ENCODE assay signal across 1 cellular context in genomic region chr3:69385723-69386483, GRCh38.
TF ChIP-seq lines count a peak whose summit lies in the region.

Gene FRMD4B, minus strand, starts transcription at chr3:69386088. Its CDS starts 99 bp downstream, at chr3:69385989.

TF ChIP-seq in HepG2, 621 proteins besides CTCF, POLR2A, EP300 and RAD21 (continued from another document and continues in another):
- no peak for TF ChIP-seq LBX2 (CRISPR knock-in tag; IDR thresholded peaks at IDR 0.05; ENCODE audit: borderline replicate concordance)
- TF ChIP-seq GABPB1 (CRISPR knock-in tag; IDR thresholded peaks at IDR 0.05), result peak; percentile 42; the same call in 1 of the 2 replicates
- no peak for TF ChIP-seq ZNF446 (CRISPR knock-in tag; IDR thresholded peaks at IDR 0.05)
- TF ChIP-seq ZSCAN29 (CRISPR knock-in tag; conservative IDR thresholded peaks at IDR 0.05), result no peak
- no peak for TF ChIP-seq PLRG1 (conservative IDR thresholded peaks at IDR 0.05)
- no peak for TF ChIP-seq ATRX (CRISPR knock-in tag; IDR thresholded peaks at IDR 0.05; ENCODE audit: borderline replicate concordance)
- no peak for TF ChIP-seq NFATC3 (CRISPR knock-in tag; IDR thresholded peaks at IDR 0.05)
- no peak for TF ChIP-seq ZNF782 (CRISPR knock-in tag; IDR thresholded peaks at IDR 0.05; ENCODE audit: borderline replicate concordance)
- TF ChIP-seq MTF2 (CRISPR knock-in tag; IDR thresholded peaks at IDR 0.05; ENCODE audit: borderline replicate concordance), result 0 out of 2 replicates have a peak, but pooled peaks have one; percentile 40
- no peak for TF ChIP-seq ZNF607 (CRISPR knock-in tag; IDR thresholded peaks at IDR 0.05; ENCODE audit: borderline replicate concordance)
- no peak for TF ChIP-seq PCBP2 (optimal IDR thresholded peaks at IDR 0.05; ENCODE audit: low read depth, low read length, poor library complexity, severe bottlenecking)
- no peak for TF ChIP-seq SOX6 (IDR thresholded peaks at IDR 0.05)
- no peak for TF ChIP-seq SOX6 (CRISPR knock-in tag; IDR thresholded peaks at IDR 0.05)
- TF ChIP-seq, protein P1, sequence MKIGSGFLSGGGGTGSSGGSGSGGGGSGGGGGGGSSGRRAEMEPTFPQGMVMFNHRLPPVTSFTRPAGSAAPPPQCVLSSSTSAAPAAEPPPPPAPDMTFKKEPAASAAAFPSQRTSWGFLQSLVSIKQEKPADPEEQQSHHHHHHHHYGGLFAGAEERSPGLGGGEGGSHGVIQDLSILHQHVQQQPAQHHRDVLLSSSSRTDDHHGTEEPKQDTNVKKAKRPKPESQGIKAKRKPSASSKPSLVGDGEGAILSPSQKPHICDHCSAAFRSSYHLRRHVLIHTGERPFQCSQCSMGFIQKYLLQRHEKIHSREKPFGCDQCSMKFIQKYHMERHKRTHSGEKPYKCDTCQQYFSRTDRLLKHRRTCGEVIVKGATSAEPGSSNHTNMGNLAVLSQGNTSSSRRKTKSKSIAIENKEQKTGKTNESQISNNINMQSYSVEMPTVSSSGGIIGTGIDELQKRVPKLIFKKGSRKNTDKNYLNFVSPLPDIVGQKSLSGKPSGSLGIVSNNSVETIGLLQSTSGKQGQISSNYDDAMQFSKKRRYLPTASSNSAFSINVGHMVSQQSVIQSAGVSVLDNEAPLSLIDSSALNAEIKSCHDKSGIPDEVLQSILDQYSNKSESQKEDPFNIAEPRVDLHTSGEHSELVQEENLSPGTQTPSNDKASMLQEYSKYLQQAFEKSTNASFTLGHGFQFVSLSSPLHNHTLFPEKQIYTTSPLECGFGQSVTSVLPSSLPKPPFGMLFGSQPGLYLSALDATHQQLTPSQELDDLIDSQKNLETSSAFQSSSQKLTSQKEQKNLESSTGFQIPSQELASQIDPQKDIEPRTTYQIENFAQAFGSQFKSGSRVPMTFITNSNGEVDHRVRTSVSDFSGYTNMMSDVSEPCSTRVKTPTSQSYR (CRISPR knock-in tag; IDR thresholded peaks at IDR 0.05; ENCODE audit: borderline replicate concordance), result no peak
- no peak for TF ChIP-seq NFYC (CRISPR knock-in tag; IDR thresholded peaks at IDR 0.05)
- no peak for TF ChIP-seq KDM2A (CRISPR knock-in tag; IDR thresholded peaks at IDR 0.05; ENCODE audit: borderline replicate concordance, low read depth)
- no peak for TF ChIP-seq ELF4 (CRISPR knock-in tag; IDR thresholded peaks at IDR 0.05; ENCODE audit: borderline replicate concordance)
- no peak for TF ChIP-seq MAZ (IDR thresholded peaks at IDR 0.05; ENCODE audit: borderline replicate concordance, low read depth, low read length)
- TF ChIP-seq MAZ (CRISPR knock-in tag; IDR thresholded peaks at IDR 0.05; ENCODE audit: low read depth), result no peak
- TF ChIP-seq UBTF (CRISPR knock-in tag; IDR thresholded peaks at IDR 0.05), result peak; percentile 61; the same call in 1 of the 2 replicates
- no peak for TF ChIP-seq CHD2 (IDR thresholded peaks at IDR 0.05; ENCODE audit: low read depth, low read length)
- no peak for TF ChIP-seq RFX5 (IDR thresholded peaks at IDR 0.05; ENCODE audit: low read depth, low read length)
- TF ChIP-seq ZNF776 (CRISPR knock-in tag; IDR thresholded peaks at IDR 0.05), result no peak
- peak; percentile 32; the same call in 1 of the 2 replicates for TF ChIP-seq ZNF687 (CRISPR knock-in tag; IDR thresholded peaks at IDR 0.05)
- TF ChIP-seq NPAS2 (CRISPR knock-in tag; IDR thresholded peaks at IDR 0.05; ENCODE audit: borderline replicate concordance), result no peak
- no peak for TF ChIP-seq ZNF83 (CRISPR knock-in tag; IDR thresholded peaks at IDR 0.05; ENCODE audit: borderline replicate concordance)
- 0 out of 2 replicates have a peak, but pooled peaks have one; percentile 8 for TF ChIP-seq STAG1 (CRISPR knock-in tag; IDR thresholded peaks at IDR 0.05)
- TF ChIP-seq ZNF234 (CRISPR knock-in tag; conservative IDR thresholded peaks at IDR 0.05), result no peak
- TF ChIP-seq, protein P2, sequence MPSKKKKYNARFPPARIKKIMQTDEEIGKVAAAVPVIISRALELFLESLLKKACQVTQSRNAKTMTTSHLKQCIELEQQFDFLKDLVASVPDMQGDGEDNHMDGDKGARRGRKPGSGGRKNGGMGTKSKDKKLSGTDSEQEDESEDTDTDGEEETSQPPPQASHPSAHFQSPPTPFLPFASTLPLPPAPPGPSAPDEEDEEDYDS (CRISPR knock-in tag; IDR thresholded peaks at IDR 0.05), result no peak
- no peak for TF ChIP-seq NFRKB (IDR thresholded peaks at IDR 0.05)
- no peak for TF ChIP-seq ONECUT2 (CRISPR knock-in tag; IDR thresholded peaks at IDR 0.05)
- TF ChIP-seq ZNF263 (CRISPR knock-in tag; IDR thresholded peaks at IDR 0.05), result peak; percentile 82
- TF ChIP-seq IKZF4 (CRISPR knock-in tag; IDR thresholded peaks at IDR 0.05; ENCODE audit: borderline replicate concordance, low read depth, not compliant biosample characterization), result no peak
- TF ChIP-seq ZBTB2 (CRISPR knock-in tag; IDR thresholded peaks at IDR 0.05; ENCODE audit: low read depth), result no peak
- no peak for TF ChIP-seq ZNF761 (CRISPR knock-in tag; conservative IDR thresholded peaks at IDR 0.05)
- no peak for TF ChIP-seq ZNF362 (CRISPR knock-in tag; IDR thresholded peaks at IDR 0.05; ENCODE audit: borderline replicate concordance)
- no peak for TF ChIP-seq FOXO1 (CRISPR knock-in tag; IDR thresholded peaks at IDR 0.05)
- no peak for TF ChIP-seq JARID2 (CRISPR knock-in tag; IDR thresholded peaks at IDR 0.05; ENCODE audit: insufficient replicate concordance)
- no peak for TF ChIP-seq ATF3 (CRISPR knock-in tag; IDR thresholded peaks at IDR 0.05)
- TF ChIP-seq NR3C1 (CRISPR knock-in tag; IDR thresholded peaks at IDR 0.05), result no peak
- TF ChIP-seq TIGD3 (CRISPR knock-in tag; IDR thresholded peaks at IDR 0.05; ENCODE audit: borderline replicate concordance), result no peak
- TF ChIP-seq, protein P3, sequence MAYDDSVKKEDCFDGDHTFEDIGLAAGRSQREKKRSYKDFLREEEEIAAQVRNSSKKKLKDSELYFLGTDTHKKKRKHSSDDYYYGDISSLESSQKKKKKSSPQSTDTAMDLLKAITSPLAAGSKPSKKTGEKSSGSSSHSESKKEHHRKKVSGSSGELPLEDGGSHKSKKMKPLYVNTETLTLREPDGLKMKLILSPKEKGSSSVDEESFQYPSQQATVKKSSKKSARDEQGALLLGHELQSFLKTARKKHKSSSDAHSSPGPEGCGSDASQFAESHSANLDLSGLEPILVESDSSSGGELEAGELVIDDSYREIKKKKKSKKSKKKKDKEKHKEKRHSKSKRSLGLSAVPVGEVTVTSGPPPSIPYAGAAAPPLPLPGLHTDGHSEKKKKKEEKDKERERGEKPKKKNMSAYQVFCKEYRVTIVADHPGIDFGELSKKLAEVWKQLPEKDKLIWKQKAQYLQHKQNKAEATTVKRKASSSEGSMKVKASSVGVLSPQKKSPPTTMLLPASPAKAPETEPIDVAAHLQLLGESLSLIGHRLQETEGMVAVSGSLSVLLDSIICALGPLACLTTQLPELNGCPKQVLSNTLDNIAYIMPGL (CRISPR knock-in tag; IDR thresholded peaks at IDR 0.05; ENCODE audit: borderline replicate concordance in 1 of 2, low read depth in 1 of 2), result no peak
- TF ChIP-seq ZNF619 (CRISPR knock-in tag; IDR thresholded peaks at IDR 0.05), result no peak
- peak; percentile 35; the same call in 1 of the 2 replicates for TF ChIP-seq ZNF777 (CRISPR knock-in tag; IDR thresholded peaks at IDR 0.05)
- TF ChIP-seq, protein P4, sequence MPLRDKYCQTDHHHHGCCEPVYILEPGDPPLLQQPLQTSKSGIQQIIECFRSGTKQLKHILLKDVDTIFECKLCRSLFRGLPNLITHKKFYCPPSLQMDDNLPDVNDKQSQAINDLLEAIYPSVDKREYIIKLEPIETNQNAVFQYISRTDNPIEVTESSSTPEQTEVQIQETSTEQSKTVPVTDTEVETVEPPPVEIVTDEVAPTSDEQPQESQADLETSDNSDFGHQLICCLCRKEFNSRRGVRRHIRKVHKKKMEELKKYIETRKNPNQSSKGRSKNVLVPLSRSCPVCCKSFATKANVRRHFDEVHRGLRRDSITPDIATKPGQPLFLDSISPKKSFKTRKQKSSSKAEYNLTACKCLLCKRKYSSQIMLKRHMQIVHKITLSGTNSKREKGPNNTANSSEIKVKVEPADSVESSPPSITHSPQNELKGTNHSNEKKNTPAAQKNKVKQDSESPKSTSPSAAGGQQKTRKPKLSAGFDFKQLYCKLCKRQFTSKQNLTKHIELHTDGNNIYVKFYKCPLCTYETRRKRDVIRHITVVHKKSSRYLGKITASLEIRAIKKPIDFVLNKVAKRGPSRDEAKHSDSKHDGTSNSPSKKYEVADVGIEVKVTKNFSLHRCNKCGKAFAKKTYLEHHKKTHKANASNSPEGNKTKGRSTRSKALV (CRISPR knock-in tag; IDR thresholded peaks at IDR 0.05), result peak; percentile 57; the same call in 1 of the 2 replicates
- no peak for TF ChIP-seq ZFP36 (IDR thresholded peaks at IDR 0.05; ENCODE audit: borderline replicate concordance, low read depth, low read length, partially characterized antibody)
- no peak for TF ChIP-seq TBX3 (IDR thresholded peaks at IDR 0.05; ENCODE audit: borderline replicate concordance)
- no peak for TF ChIP-seq AGO1 (IDR thresholded peaks at IDR 0.05; ENCODE audit: low read depth, low read length, poor library complexity, severe bottlenecking)
- no peak for TF ChIP-seq ZFP90 (CRISPR knock-in tag; IDR thresholded peaks at IDR 0.05; ENCODE audit: borderline replicate concordance)
